In genomic region chr3:170829873-170830272, GRCh38 we compare ENCODE assay signal across 14 cellular contexts.
"Had no signal": no experiment of that assay in that cellular context is flagged by ENCODE, and none has a peak within 500 bp of the region (broad histone marks: within the 10 kb centered on the region; RNA-seq: fewer than 3 reads in every experiment).

No MANE protein-coding gene starts in this region.

- H3K27ac ChIP-seq: colonic mucosa, epithelial cell of prostate, gastroesophageal sphincter, neutrophil, transverse colon had no signal

- ATAC-seq: gastroesophageal sphincter, right cardiac atrium had no signal

- H3K9me3 ChIP-seq: colonic mucosa, gastroesophageal sphincter, neutrophil, transverse colon had no signal

- H3K27me3 ChIP-seq: colonic mucosa had no signal

- H3K27ac Mint-ChIP-seq: activated CD4-positive, alpha-beta T cell treated with anti-CD3 and anti-CD28 coated beads, Interleukin-2, amount 10 ng/mL, durations not matched to agents 7 days and 5 days; progenitor cell of endocrine pancreas had no signal

- H3K4me3 ChIP-seq: colonic mucosa, gastroesophageal sphincter, transverse colon had no signal

- H3K9me3 Mint-ChIP-seq: activated CD4-positive, alpha-beta T cell treated with anti-CD3 and anti-CD28 coated beads, Interleukin-2, amount 10 ng/mL, durations not matched to agents 7 days and 5 days had no signal

- H3K4me1 ChIP-seq: colonic mucosa, gastroesophageal sphincter, transverse colon had no signal

- H3K4me3 Mint-ChIP-seq: activated CD4-positive, alpha-beta T cell treated with anti-CD3 and anti-CD28 coated beads, Interleukin-2, amount 10 ng/mL, durations not matched to agents 7 days and 5 days had no signal

- H3K36me3 ChIP-seq: colonic mucosa, gastroesophageal sphincter, neutrophil, transverse colon had no signal

- DNase-seq: activated CD4-positive, alpha-beta T cell treated with anti-CD3 and anti-CD28 coated beads, Interleukin-2, amount 10 ng/mL, durations not matched to agents 7 days and 5 days; activated CD8-positive, alpha-beta memory T cell treated with anti-CD3 and anti-CD28 coated beads for 24 hours; activated naive CD4-positive, alpha-beta T cell treated with Interleukin-2 at 50 U/mL for 16 hours; colonic mucosa; effector CD8-positive, alpha-beta T cell; kidney glomerular epithelial cell; right cardiac atrium; stimulated activated naive CD4-positive, alpha-beta T cell; substantia nigra; transverse colon had no signal
